Comparison of ENCODE assay signal across 8 cellular contexts in the genomic region with DNA sequence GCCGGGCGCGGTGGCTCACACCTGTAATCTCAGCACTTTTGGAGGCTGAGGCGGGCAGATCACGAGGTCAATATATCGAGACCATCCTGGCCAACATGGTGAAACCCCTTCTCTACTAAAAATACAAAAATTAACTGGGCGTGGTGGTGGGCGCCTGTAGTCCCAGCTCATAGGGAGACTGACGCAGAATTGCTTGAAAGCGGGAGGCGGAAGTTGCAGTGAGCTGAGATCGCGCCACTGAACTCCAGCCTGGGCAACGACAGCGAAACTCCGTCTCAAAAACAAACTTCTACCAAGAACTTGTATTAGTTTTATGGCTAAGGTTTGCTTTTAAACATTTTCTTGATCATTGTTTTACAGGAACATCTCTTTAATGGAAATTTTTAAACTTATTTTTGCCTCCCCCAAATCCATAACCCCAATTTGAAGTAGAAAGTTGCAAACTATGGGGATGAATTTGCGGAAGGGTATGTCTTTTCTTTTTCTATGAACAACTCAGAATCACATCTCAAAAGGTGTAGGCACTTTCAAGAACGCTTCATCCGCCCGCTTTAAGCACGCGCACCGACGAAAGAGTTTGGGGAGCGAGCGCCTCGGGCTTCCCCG. TPM values are rescaled to one million over a fixed set of nuclear protein-coding genes. Genes with fewer than 3 reads are reported as not detected.
DNase-seq lines count a peak whose midpoint lies in the region; ATAC-seq and TF ChIP-seq lines count a peak whose summit lies in the region.

No MANE protein-coding gene starts in this region.

- peaks cover 2% of the 10 kb centered on the region for H3K36me3 Mint-ChIP-seq in mesothelial cell of epicardium

- ATAC-seq in heart right ventricle (no peak), left ventricle myocardium superior (no peak), GM19397 (IDR thresholded peaks at IDR 0.05; ENCODE audit: unreplicated experiment) (no peak), HG03196 (IDR thresholded peaks at IDR 0.05; ENCODE audit: unreplicated experiment) (no peak), omental fat pad (ENCODE audit: low FRiP score) (no peak)

- peak overlapping the region; percentile 86 for H3K27ac Mint-ChIP-seq in mesothelial cell of epicardium

- H3K4me2 ChIP-seq in mammary epithelial cell (ENCODE audit: insufficient read depth, low read depth, low read length): peak overlapping the region; percentile 93

- H2AFZ ChIP-seq in mammary epithelial cell (ENCODE audit: low read depth, low read length): peak overlapping the region; percentile 98

- H3K4me3 ChIP-seq in heart right ventricle (peak overlapping the region in 9 of 10 donors; percentile 26 to 57 (median 51)), mammary epithelial cell (replicated peaks in 1 of 3; ENCODE audit: insufficient read depth in 1 of 3, low read depth in 2 of 3, low read length in 3 of 3) (peak overlapping the region in 2 of 3 experiments; percentile 42 to 49), vagina (peak overlapping the region; percentile 44 to 57)

- TF ChIP-seq CTCF in heart right ventricle (IDR thresholded peaks at IDR 0.05): no peak
- no peak for TF ChIP-seq CTCF in mammary epithelial cell (conservative IDR thresholded peaks at IDR 0.05 in 1 of 2, IDR thresholded peaks at IDR 0.05 in 1 of 2; ENCODE audit: extremely low read depth in 1 of 2, insufficient read depth in 1 of 2, low read depth in 1 of 2, low read length in 2 of 2)
- TF ChIP-seq CTCF in mesothelial cell of epicardium (IDR thresholded peaks at IDR 0.05; ENCODE audit: unreplicated experiment): no peak
- no peak for TF ChIP-seq CTCF in vagina (IDR thresholded peaks at IDR 0.05)
- TF ChIP-seq CTCF in omental fat pad (IDR thresholded peaks at IDR 0.05): no peak

- H3K27me3 ChIP-seq in heart right ventricle (no peaks in the 10 kb centered on the region), mammary epithelial cell (ENCODE audit: insufficient read depth, low read length) (no peaks in the 10 kb centered on the region), vagina (no peaks in the 10 kb centered on the region)

- H3K36me3 ChIP-seq in heart right ventricle (no peaks in the 10 kb centered on the region), mammary epithelial cell (ENCODE audit: insufficient read depth, low read length) (no peaks in the 10 kb centered on the region), vagina (no peaks in the 10 kb centered on the region)

- H3K79me2 ChIP-seq in mammary epithelial cell (ENCODE audit: insufficient read depth, low read length): no peaks in the 10 kb centered on the region

- H3K27ac ChIP-seq in heart right ventricle (peak overlapping the region; percentile 86 to 99 (median 96)), mammary epithelial cell (ENCODE audit: insufficient read depth, low read depth, low read length) (peak overlapping the region; percentile 53), vagina (peak overlapping the region; percentile 93)

- intact Hi-C loops in heart right ventricle (cut with DNase I) (loop anchor here in 5 of 10 donors (1.0 kb wide), 3 partner anchors 15 to 46 kb away; no protein-coding TSS in a partner anchor), left ventricle myocardium superior (cut with micrococcal nuclease) (no loop called here), mammary epithelial cell (cut with micrococcal nuclease) (loop anchor here (1.0 to 2.0 kb wide), 3 partner anchors 19 to 49 kb away; no protein-coding TSS in a partner anchor), vagina (cut with DNase I) (no loop called here)

- TF ChIP-seq POLR2A in vagina (IDR thresholded peaks at IDR 0.05): no peak

- H3K9ac ChIP-seq in mammary epithelial cell (ENCODE audit: insufficient read depth, low read length): no peak overlapping the region

- no peaks in the 10 kb centered on the region for H4K20me1 ChIP-seq in mammary epithelial cell (ENCODE audit: insufficient read depth, low read length)

- peaks cover 4% of the 10 kb centered on the region for H3K9me3 Mint-ChIP-seq in mesothelial cell of epicardium

- CTCF ChIA-PET in mammary epithelial cell (lab: Charles Lee; ENCODE audit: low non-redundant PET): no interaction called here

- H3K4me1 ChIP-seq in heart right ventricle: peaks cover 5 to 34% (median 17%) of the 10 kb centered on the region in 9 donors
- H3K4me1 ChIP-seq in mammary epithelial cell (ENCODE audit: insufficient read depth, low read length): peaks cover 15% of the 10 kb centered on the region
- H3K4me1 ChIP-seq in vagina: peaks cover 27% of the 10 kb centered on the region

- peak overlapping the region; percentile 36 for H3K4me3 Mint-ChIP-seq in mesothelial cell of epicardium

- in situ Hi-C loops in mammary epithelial cell (cut with MboI; ENCODE audit: low sequenced_read_pairs in 2 of 2): no loop called here

- no TSS peak for BruUV-seq in mammary epithelial cell (replicated peaks; lab: Mats Ljungman, UMichigan)

- no peaks in the 10 kb centered on the region for H3K9me3 ChIP-seq in heart right ventricle
- no peaks in the 10 kb centered on the region for H3K9me3 ChIP-seq in mammary epithelial cell (replicated peaks; ENCODE audit: insufficient read depth, low read length)
- H3K9me3 ChIP-seq in vagina: no peaks in the 10 kb centered on the region

- H3K4me1 Mint-ChIP-seq in mesothelial cell of epicardium: peaks cover 9% of the 10 kb centered on the region

- no peak for DNase-seq in heart right ventricle
- no peak for DNase-seq in left ventricle myocardium superior
- DNase-seq in mammary epithelial cell: no peak
- DNase-seq in mesothelial cell of epicardium (ENCODE audit: low spot score in 2 of 2, unreplicated experiment in 2 of 2): no peak
- no peak for DNase-seq in vagina (ENCODE audit: extremely low spot score in 2 of 2)
- DNase-seq in omental fat pad (ENCODE audit: low spot score): no peak

- WGBS in heart right ventricle, 2 donors: 67 to 68% methylated on average over 28 of the region's 28 CpGs
- WGBS in mammary epithelial cell (ENCODE audit: low coverage, missing lambda C conversion rate): over 99% methylated on average over 16 of the region's 28 CpGs

- dilution Hi-C loops in mammary epithelial cell (cut with HindIII; ENCODE audit: low sequenced_read_pairs): no loop called here

- no peaks in the 10 kb centered on the region for H3K27me3 Mint-ChIP-seq in mesothelial cell of epicardium (ENCODE audit: low read depth)

RNA-seq across cellular contexts. Expression of a gene that starts 46.8 kb away (rescaled TPM):
- 100 to 1,000 TPM; 133 to 348 (median 164) TPM for total RNA-seq in heart right ventricle
- 100 to 1,000 TPM; 567 to 626 TPM for polyA plus RNA-seq in heart right ventricle
- total RNA-seq in left ventricle myocardium superior: 207 TPM
- 100 to 1,000 TPM; 300 to 544 TPM for total RNA-seq in mammary epithelial cell
- 651 TPM for polyA plus RNA-seq in mammary epithelial cell
- 178 TPM for polyA minus RNA-seq in mammary epithelial cell
- 1,098 to 1,149 TPM (median 1,136 TPM) in 3 replicates for total RNA-seq in mesothelial cell of epicardium
- total RNA-seq in vagina: 536 TPM
- total RNA-seq in omental fat pad: 1,000 to 10,000 TPM in 1 of 4 donors, 100 to 1,000 TPM in 3; 757 to 1,307 (median 926) TPM
